ENCODE assay signal across 8 cellular contexts in genomic region chr7:129502708-129503685, GRCh38. TPM values are rescaled to one million over a fixed set of nuclear protein-coding genes. Genes with fewer than 3 reads are reported as not detected.
DNase-seq lines count a peak whose midpoint lies in the region; ATAC-seq and TF ChIP-seq lines count a peak whose summit lies in the region.

No MANE protein-coding gene starts in this region.

- H3K9me3 Mint-ChIP-seq in stimulated activated memory B cell treated with anti-CD40 and anti-IgM and Interleukin-4, amounts not matched to agents 10 μg/mL and 1 μg/mL and 100 μg/mL, for 72 hours: no peaks in the 10 kb centered on the region

- H3K4me1 Mint-ChIP-seq in stimulated activated memory B cell treated with anti-CD40 and anti-IgM and Interleukin-4, amounts not matched to agents 10 μg/mL and 1 μg/mL and 100 μg/mL, for 72 hours: peaks cover 35% of the 10 kb centered on the region

- POLR2A ChIA-PET in AG04450 (lab: Yijun Ruan, JAX): no interaction called here

- no peak overlapping the region for H3K27ac ChIP-seq in AG04450 (ENCODE audit: low read depth, low read length)
- no peak overlapping the region for H3K27ac ChIP-seq in iPS-20b (ENCODE audit: low read length)

- ATAC-seq in GM19438 (IDR thresholded peaks at IDR 0.05; ENCODE audit: low read depth, unreplicated experiment): peak; percentile 12
- peak; percentile 50 for ATAC-seq in stimulated activated memory B cell treated with anti-CD40 and anti-IgM and Interleukin-4, amounts not matched to agents 10 μg/mL and 1 μg/mL and 100 μg/mL, for 72 hours

- no peaks in the 10 kb centered on the region for H3K4me1 ChIP-seq in adipocyte (ENCODE audit: control insufficient read depth, insufficient read depth, low read length)
- H3K4me1 ChIP-seq in iPS-20b (ENCODE audit: insufficient read depth, low read length): no peaks in the 10 kb centered on the region; the same call in 1 of the 2 replicates

- H3K36me3 Mint-ChIP-seq in stimulated activated memory B cell treated with anti-CD40 and anti-IgM and Interleukin-4, amounts not matched to agents 10 μg/mL and 1 μg/mL and 100 μg/mL, for 72 hours: no peaks in the 10 kb centered on the region

- DNase-seq in AG04450 (ENCODE audit: low read depth, low spot score) (no peak), NCI-H146 treated with DMSO at 0.1 percent for 48 hours (lab: John Stamatoyannopoulos, UW; ENCODE audit: unreplicated experiment) (peak; percentile 31), adipocyte (ENCODE audit: low read depth) (no peak), cerebellar nuclear complex (lab: John Stamatoyannopoulos, UW) (no peak), NCI-H226 (no peak)

- H3K36me3 ChIP-seq in adipocyte (ENCODE audit: control insufficient read depth, insufficient read depth, low read length, severe bottlenecking) (no peaks in the 10 kb centered on the region), iPS-20b (ENCODE audit: insufficient read depth, low read depth, low read length) (no peaks in the 10 kb centered on the region)

- TF ChIP-seq CTCF in AG04450 (IDR thresholded peaks at IDR 0.05; ENCODE audit: low read depth, low read length): no peak

- peak overlapping the region; percentile 58 for H3K4me3 ChIP-seq in AG04450 (ENCODE audit: low read depth, low read length)
- peak overlapping the region; percentile 78 for H3K4me3 ChIP-seq in adipocyte (ENCODE audit: low read length)
- peak overlapping the region; percentile 70 for H3K4me3 ChIP-seq in iPS-20b (ENCODE audit: low read length)

- peak overlapping the region; percentile 21 for H3K27ac Mint-ChIP-seq in stimulated activated memory B cell treated with anti-CD40 and anti-IgM and Interleukin-4, amounts not matched to agents 10 μg/mL and 1 μg/mL and 100 μg/mL, for 72 hours

- H3K27me3 Mint-ChIP-seq in stimulated activated memory B cell treated with anti-CD40 and anti-IgM and Interleukin-4, amounts not matched to agents 10 μg/mL and 1 μg/mL and 100 μg/mL, for 72 hours: no peaks in the 10 kb centered on the region

- H3K9me3 ChIP-seq in AG04450 (ENCODE audit: control insufficient read depth, insufficient read depth, low read length): no peaks in the 10 kb centered on the region
- H3K9me3 ChIP-seq in adipocyte (ENCODE audit: control insufficient read depth, low read length): no peaks in the 10 kb centered on the region
- H3K9me3 ChIP-seq in iPS-20b (ENCODE audit: insufficient read depth, low read depth, low read length): no peaks in the 10 kb centered on the region

- H3K4me3 Mint-ChIP-seq in stimulated activated memory B cell treated with anti-CD40 and anti-IgM and Interleukin-4, amounts not matched to agents 10 μg/mL and 1 μg/mL and 100 μg/mL, for 72 hours: peak overlapping the region; percentile 73

- H3K27me3 ChIP-seq in AG04450 (ENCODE audit: control insufficient read depth, insufficient read depth, low read length) (peaks cover 23% of the 10 kb centered on the region), adipocyte (replicated peaks; ENCODE audit: control insufficient read depth, insufficient read depth, low read length) (no peaks in the 10 kb centered on the region), iPS-20b (ENCODE audit: insufficient read depth, low read length) (peaks cover 37% of the 10 kb centered on the region)

- H3K9ac ChIP-seq in adipocyte (ENCODE audit: low read length): peak overlapping the region; percentile 15
- no peak overlapping the region for H3K9ac ChIP-seq in iPS-20b (ENCODE audit: low read depth, low read length)

- CTCF ChIA-PET in AG04450 (lab: Charles Lee): no interaction called here

RNA-seq across cellular contexts. Expression of gene SMKR1, which starts 0.7 kb away (rescaled TPM):
- polyA plus RNA-seq in AG04450 (2011; rRNA removed): 0.10 and 0.24 TPM in 2 replicates
- not detected in 2 replicates for polyA minus RNA-seq in AG04450 (2011; rRNA and poly(A)+ RNA removed)
